In genomic region chr3:161034913-161035563, GRCh38 we compare ENCODE assay signal across 8 cellular contexts.
A peak's percentile ranks its signal among the peaks of the same experiment; 100 is the strongest.
DNase-seq lines count a peak whose midpoint lies in the region; ATAC-seq and TF ChIP-seq lines count a peak whose summit lies in the region.
"Not testable (repeated sequence)": the region's sequence is repeated elsewhere in the genome, so short reads cannot be mapped to it uniquely, and the experiment has no call there.

No MANE protein-coding gene starts in this region.

- not testable (repeated sequence) for H3K9me3 ChIP-seq in BLaER1, neutrophil

- POLR2A ChIA-PET in activated CD8-positive, alpha-beta T cell treated with anti-CD3 and anti-CD28 coated beads, Interleukin-2, amount 10 ng/mL, durations not matched to agents 7 days and 5 days (lab: Charles Lee): interaction anchor here (0.7 kb wide), 1 partner anchor 47 kb away, joined by 3 read pairs; no protein-coding TSS in a partner anchor

- H3K4me1 ChIP-seq in BLaER1: not testable (repeated sequence)
- H3K4me1 ChIP-seq in neutrophil (ENCODE audit: control insufficient read depth in 1 of 2, insufficient read depth in 1 of 2, low read depth in 1 of 2, low read length in 1 of 2): peaks cover 30 to 36% of the 10 kb centered on the region in 2 experiments

- H3K4me2 ChIP-seq in BLaER1: peak overlapping the region; percentile 14; the same call in 1 of the 2 replicates

- H3K27ac ChIP-seq in BLaER1: not testable (repeated sequence)
- peak overlapping the region; percentile 89 for H3K27ac ChIP-seq in neutrophil

- H3K27me3 Mint-ChIP-seq in activated CD8-positive, alpha-beta T cell treated with anti-CD3 and anti-CD28 coated beads, Interleukin-2, amount 10 ng/mL, durations not matched to agents 7 days and 5 days (ENCODE audit: low read depth); endothelial cell (ENCODE audit: unreplicated experiment): not testable (repeated sequence)

- H3K27ac Mint-ChIP-seq in activated CD8-positive, alpha-beta T cell treated with anti-CD3 and anti-CD28 coated beads, Interleukin-2, amount 10 ng/mL, durations not matched to agents 7 days and 5 days: peak overlapping the region; percentile 90
- H3K27ac Mint-ChIP-seq in endothelial cell (ENCODE audit: unreplicated experiment): peak overlapping the region; percentile 98

- peaks cover 33% of the 10 kb centered on the region for H3K36me3 Mint-ChIP-seq in activated CD8-positive, alpha-beta T cell treated with anti-CD3 and anti-CD28 coated beads, Interleukin-2, amount 10 ng/mL, durations not matched to agents 7 days and 5 days (ENCODE audit: low read depth)
- not testable (repeated sequence) for H3K36me3 Mint-ChIP-seq in endothelial cell (ENCODE audit: low read depth, unreplicated experiment)

- 0 out of 2 replicates have a peak, but pooled peaks cover 14% of the 10 kb centered on the region for H3K36me3 ChIP-seq in BLaER1
- H3K36me3 ChIP-seq in neutrophil: not testable (repeated sequence)

- not testable (repeated sequence) for H3K27me3 ChIP-seq in BLaER1, neutrophil

- ATAC-seq in GM18870 (IDR thresholded peaks at IDR 0.05; ENCODE audit: unreplicated experiment): peak; percentile 95
- peak; percentile 88 for ATAC-seq in GM21723 (IDR thresholded peaks at IDR 0.05; ENCODE audit: unreplicated experiment)
- ATAC-seq in HG03175 (IDR thresholded peaks at IDR 0.05; ENCODE audit: unreplicated experiment): peak; percentile 60
- peak; percentile 79 for ATAC-seq in activated CD8-positive, alpha-beta T cell treated with anti-CD3 and anti-CD28 coated beads, Interleukin-2, amount 10 ng/mL, durations not matched to agents 7 days and 5 days

- not testable (repeated sequence) for H3K9ac ChIP-seq in BLaER1

- H3K9me3 Mint-ChIP-seq in activated CD8-positive, alpha-beta T cell treated with anti-CD3 and anti-CD28 coated beads, Interleukin-2, amount 10 ng/mL, durations not matched to agents 7 days and 5 days (ENCODE audit: insufficient read depth): peaks cover 16% of the 10 kb centered on the region
- H3K9me3 Mint-ChIP-seq in endothelial cell (ENCODE audit: unreplicated experiment): not testable (repeated sequence)

- H3K4me3 Mint-ChIP-seq in activated CD8-positive, alpha-beta T cell treated with anti-CD3 and anti-CD28 coated beads, Interleukin-2, amount 10 ng/mL, durations not matched to agents 7 days and 5 days: peak overlapping the region; percentile 17
- H3K4me3 Mint-ChIP-seq in endothelial cell (ENCODE audit: unreplicated experiment): not testable (repeated sequence)

- H4K20me1 ChIP-seq in BLaER1: not testable (repeated sequence)

- not testable (repeated sequence) for H3K4me3 ChIP-seq in BLaER1
- peak overlapping the region; percentile 34 to 35 for H3K4me3 ChIP-seq in neutrophil (ENCODE audit: low read depth in 1 of 2, low read length in 1 of 2)

- not testable (repeated sequence) for TF ChIP-seq CTCF in endothelial cell (IDR thresholded peaks at IDR 0.05; ENCODE audit: unreplicated experiment); neutrophil (IDR thresholded peaks at IDR 0.05)

- peaks cover 28% of the 10 kb centered on the region for H3K4me1 Mint-ChIP-seq in activated CD8-positive, alpha-beta T cell treated with anti-CD3 and anti-CD28 coated beads, Interleukin-2, amount 10 ng/mL, durations not matched to agents 7 days and 5 days (ENCODE audit: low read depth)
- H3K4me1 Mint-ChIP-seq in endothelial cell (ENCODE audit: unreplicated experiment): peaks cover 12% of the 10 kb centered on the region

- DNase-seq in NOMO-1 treated with dmso at 0.1 percent for 144 hours (lab: John Stamatoyannopoulos, UW; ENCODE audit: unreplicated experiment) (peak; percentile 80), endothelial cell (ENCODE audit: low spot score) (peak; percentile 21)
- DNase-seq in activated CD8-positive, alpha-beta T cell treated with anti-CD3 and anti-CD28 coated beads, Interleukin-2, amount 10 ng/mL, durations not matched to agents 7 days and 5 days: peak; percentile 55

- CTCF ChIA-PET in activated CD8-positive, alpha-beta T cell treated with anti-CD3 and anti-CD28 coated beads, Interleukin-2, amount 10 ng/mL, durations not matched to agents 7 days and 5 days (lab: Charles Lee): interaction anchor here (1.1 to 1.6 kb wide), 2 partner anchors 53 to 471 kb away, joined by 3 to 6 read pairs; no protein-coding TSS in a partner anchor

Comparison
In these comparisons a context has a peak if more than half of its experiments do, and no peak if none do; other contexts are left out.
1. DNase-seq: peak in every context shown above with its lines; median percentile 80 in NOMO-1 treated with dmso at 0.1 percent for 144 hours; 55 in activated CD8-positive, alpha-beta T cell treated with anti-CD3 and anti-CD28 coated beads, Interleukin-2, amount 10 ng/mL, durations not matched to agents 7 days and 5 days; 21 in endothelial cell.